8 cellular contexts compared by ENCODE assay signal in genomic region chr16:2155091-2156024, GRCh38. TPM values are rescaled to one million over a fixed set of nuclear protein-coding genes. Genes with fewer than 3 reads are reported as not detected.
A peak's percentile ranks its signal among the peaks of the same experiment; 100 is the strongest.
DNase-seq lines count a peak whose midpoint lies in the region; ATAC-seq and TF ChIP-seq lines count a peak whose summit lies in the region.

Gene TRAF7 (plus strand): TSS chr16:2155782. CDS start chr16:2163921, 8,139 bp downstream.

- no peak within 1 kb of the TSS for H2AFZ ChIP-seq in mammary epithelial cell (ENCODE audit: low read depth, low read length)

- TF ChIP-seq CTCF in WERI-Rb-1 (IDR thresholded peaks at IDR 0.05; ENCODE audit: low read depth, low read length) (no peak), mammary epithelial cell (conservative IDR thresholded peaks at IDR 0.05 in 1 of 2, IDR thresholded peaks at IDR 0.05 in 1 of 2; ENCODE audit: extremely low read depth in 1 of 2, insufficient read depth in 1 of 2, low read depth in 1 of 2, low read length in 2 of 2) (no peak)

- dilution Hi-C loops in mammary epithelial cell (cut with HindIII; ENCODE audit: low sequenced_read_pairs) = no loop called here

- peaks cover 54% of the 10 kb centered on the region for H3K36me3 ChIP-seq in WERI-Rb-1
- H3K36me3 ChIP-seq in mammary epithelial cell (ENCODE audit: insufficient read depth, low read length) = peaks cover 11% of the 10 kb centered on the region
- peaks cover 4 to 10% (median 9%) of the 10 kb centered on the region in 3 donors for H3K36me3 ChIP-seq in skeletal muscle tissue (ENCODE audit: control insufficient read depth in 3 of 3, insufficient read depth in 3 of 3, low read length in 3 of 3)

- H3K27me3 ChIP-seq in WERI-Rb-1 (ENCODE audit: insufficient read depth, low read depth, severe bottlenecking) (no peaks in the 10 kb centered on the region), mammary epithelial cell (ENCODE audit: insufficient read depth, low read length) (no peaks in the 10 kb centered on the region), skeletal muscle tissue (ENCODE audit: control insufficient read depth in 3 of 3, insufficient read depth in 3 of 3, low read length in 3 of 3) (no peaks in the 10 kb centered on the region)

- H3K9ac ChIP-seq in mammary epithelial cell (ENCODE audit: insufficient read depth, low read length) (peak within 1 kb of the TSS; percentile 90), skeletal muscle tissue (ENCODE audit: low read depth in 1 of 3, low read length in 3 of 3) (peak within 1 kb of the TSS; percentile 92 to 98 (median 98))

- in situ Hi-C loops in ACHN (cut with HindIII; ENCODE audit: low pct_ligation_motif_present, low pct_unique_long_range_greater_than_20kb, low sequenced_read_pairs) = loop anchor here (25.0 kb wide), 1 partner anchor 307 kb away; the partner anchor contains the start of genes NTN3 and TEDC2
- in situ Hi-C loops in mammary epithelial cell (cut with MboI; ENCODE audit: low sequenced_read_pairs in 2 of 2) = loop anchor here in 1 of 2 donors (25.0 kb wide), 1 partner anchor 318 kb away; the partner anchor contains the start of genes FAHD1 and HAGH

- intact Hi-C loops in mammary epithelial cell (cut with micrococcal nuclease) = loop anchor here (2.0 kb wide), 1 partner anchor 95 kb away; the partner anchor contains the start of gene ECI1

- CTCF ChIA-PET in mammary epithelial cell (lab: Charles Lee; ENCODE audit: low non-redundant PET) = interaction anchor here (0.5 to 0.7 kb wide), 2 partner anchors 131 to 1779 kb away, joined by 3 to 5 read pairs; no protein-coding TSS in a partner anchor

- H3K4me3 ChIP-seq in WERI-Rb-1 (ENCODE audit: low read depth, low read length) (peak within 1 kb of the TSS; percentile 76), mammary epithelial cell (replicated peaks in 1 of 3; ENCODE audit: insufficient read depth in 1 of 3, low read depth in 2 of 3, low read length in 3 of 3) (peak within 1 kb of the TSS; percentile 78 to 94 (median 81)), iPS-18c (ENCODE audit: insufficient read depth, low read depth, low read length) (peak within 1 kb of the TSS; percentile 100), skeletal muscle tissue (ENCODE audit: low read length in 3 of 3) (peak within 1 kb of the TSS; percentile 94 to 98 (median 97))

- peak within 1 kb of the TSS; percentile 89 for H3K4me2 ChIP-seq in mammary epithelial cell (ENCODE audit: insufficient read depth, low read depth, low read length)

- WGBS in mammary epithelial cell (ENCODE audit: low coverage, missing lambda C conversion rate) = 1% methylated on average over 26 of the region's 103 CpGs

- H3K79me2 ChIP-seq in mammary epithelial cell (ENCODE audit: insufficient read depth, low read length) = peaks cover 79% of the 10 kb centered on the region

- peak within 1 kb of the TSS; percentile 97 for H3K27ac ChIP-seq in WERI-Rb-1
- H3K27ac ChIP-seq in mammary epithelial cell (ENCODE audit: insufficient read depth, low read depth, low read length) = peak within 1 kb of the TSS; percentile 76
- peak within 1 kb of the TSS; percentile 80 for H3K27ac ChIP-seq in skeletal muscle tissue (ENCODE audit: low read depth, low read length)

- H3K9me3 ChIP-seq in WERI-Rb-1 (ENCODE audit: severe bottlenecking) (no peaks in the 10 kb centered on the region), mammary epithelial cell (replicated peaks; ENCODE audit: insufficient read depth, low read length) (no peaks in the 10 kb centered on the region), iPS-18c (ENCODE audit: control insufficient read depth, insufficient read depth, low read length) (peaks cover 4% of the 10 kb centered on the region), skeletal muscle tissue (ENCODE audit: control insufficient read depth in 3 of 3, low read length in 3 of 3) (no peaks in the 10 kb centered on the region)

- BruUV-seq in mammary epithelial cell (replicated peaks; lab: Mats Ljungman, UMichigan) = no TSS peak

- ATAC-seq in GM18873 (IDR thresholded peaks at IDR 0.05; ENCODE audit: low FRiP score, unreplicated experiment) = peak; percentile 88
- peak; percentile 78 for ATAC-seq in HG03139 (IDR thresholded peaks at IDR 0.05; ENCODE audit: unreplicated experiment)

- H3K4me1 ChIP-seq in mammary epithelial cell (ENCODE audit: insufficient read depth, low read length) (peaks cover 72% of the 10 kb centered on the region), skeletal muscle tissue (ENCODE audit: control insufficient read depth in 3 of 3, insufficient read depth in 3 of 3, low read length in 3 of 3) (peaks cover 78 to 89% (median 81%) of the 10 kb centered on the region in 3 donors)

- H4K20me1 ChIP-seq in mammary epithelial cell (ENCODE audit: insufficient read depth, low read length) = peaks cover 14% of the 10 kb centered on the region

- DNase-seq in ACHN (peak; percentile 100), NCI-H2227 (lab: John Stamatoyannopoulos, UW; ENCODE audit: unreplicated experiment) (peak; percentile 100), WERI-Rb-1 (peak; percentile 99), mammary epithelial cell (peak; percentile 100)

RNA-seq across cellular contexts. Expression of gene TRAF7, which starts in this region (rescaled TPM):
- 100 to 1,000 TPM in 1 of 2 donors, 10 to 100 TPM in 1; 47.5 to 110 TPM for total RNA-seq in mammary epithelial cell
- 65.7 TPM for polyA plus RNA-seq in mammary epithelial cell
- 54.6 TPM for polyA minus RNA-seq in mammary epithelial cell
- 24.0 TPM for total RNA-seq in skeletal muscle tissue

Comparison
In these comparisons a context has a peak if more than half of its experiments do, and no peak if none do; other contexts are left out.
1. Peak in every context shown above with its lines: DNase-seq, ATAC-seq, H3K4me3 ChIP-seq and H3K27ac ChIP-seq.